In the genomic region with DNA sequence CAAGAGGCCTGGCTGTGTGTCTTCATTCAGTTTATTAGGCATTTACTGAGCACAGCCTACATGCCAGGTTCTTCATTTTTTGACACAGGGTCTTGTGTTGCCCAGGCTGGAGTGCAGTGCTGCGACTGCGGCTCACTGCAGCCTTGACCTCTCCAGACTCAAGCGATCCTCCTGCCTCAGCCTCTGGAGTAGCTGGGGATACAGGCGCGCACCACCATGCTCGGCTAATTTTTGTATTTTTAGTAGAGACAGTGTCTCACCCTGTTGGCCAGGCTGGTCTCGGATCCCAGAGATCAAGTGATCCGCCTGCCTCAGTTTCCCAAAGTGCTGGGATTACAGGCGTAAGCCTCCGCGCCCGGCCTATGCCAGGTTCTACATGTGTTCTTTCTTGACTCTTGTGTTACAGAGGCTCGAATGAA, we compare ENCODE assay signal across 8 cellular contexts. TPM values are rescaled to one million over a fixed set of nuclear protein-coding genes. Genes with fewer than 3 reads are reported as not detected.
DNase-seq lines count a peak whose midpoint lies in the region; TF ChIP-seq lines count a peak whose summit lies in the region.

No MANE protein-coding gene starts in this region.

- peak overlapping the region; percentile 84 for H3K4me3 ChIP-seq in AG10803 (ENCODE audit: low read length)
- peak overlapping the region; percentile 93 for H3K4me3 ChIP-seq in Loucy (ENCODE audit: low read length, poor library complexity, severe bottlenecking)
- peak overlapping the region; percentile 75 for H3K4me3 ChIP-seq in ectodermal cell (ENCODE audit: insufficient read depth, low read depth, low read length)

- TF ChIP-seq CTCF in AG10803 (conservative IDR thresholded peaks at IDR 0.05; ENCODE audit: low read length) (no peak), Loucy (conservative IDR thresholded peaks at IDR 0.05; ENCODE audit: low read length) (no peak), nephron (IDR thresholded peaks at IDR 0.05; ENCODE audit: unreplicated experiment in 3 of 3) (no peak)

- 66% methylated on average over 13 of the region's 13 CpGs for WGBS in ectodermal cell, 2 experiments

- H3K27ac ChIP-seq in ectodermal cell (ENCODE audit: insufficient read depth, low read depth, low read length, poor library complexity, severe bottlenecking), result peak overlapping the region; percentile 56

- H3K36me3 ChIP-seq in Loucy (ENCODE audit: insufficient read depth, low read length) (no peaks in the 10 kb centered on the region), ectodermal cell (ENCODE audit: control insufficient read depth, insufficient read depth, low read length) (no peaks in the 10 kb centered on the region)

- peak overlapping the region; percentile 81 for H3K9ac ChIP-seq in Loucy (ENCODE audit: low read depth, low read length, poor library complexity, severe bottlenecking)

- H2AFZ ChIP-seq in Loucy (ENCODE audit: low read length), result peak overlapping the region; percentile 99

- H3K9me3 Mint-ChIP-seq in nephron, result no peaks in the 10 kb centered on the region

- H3K79me2 ChIP-seq in Loucy (ENCODE audit: insufficient read depth, low read length), result peaks cover 33% of the 10 kb centered on the region

- peaks cover 6% of the 10 kb centered on the region for H3K36me3 Mint-ChIP-seq in nephron (ENCODE audit: low read depth)

- H3K4me1 ChIP-seq in Loucy (ENCODE audit: insufficient read depth, low read length, poor library complexity, severe bottlenecking) (peaks cover 32% of the 10 kb centered on the region), ectodermal cell (ENCODE audit: control insufficient read depth, insufficient read depth, low read length) (peaks cover 8% of the 10 kb centered on the region)

- no peak for DNase-seq in AG10803 (ENCODE audit: low read depth)
- DNase-seq in NCI-H748 (lab: John Stamatoyannopoulos, UW; ENCODE audit: unreplicated experiment), result no peak
- DNase-seq in stimulated activated CD4-positive, alpha-beta T cell treated with anti-CD3 and anti-CD28 coated beads, Interleukin-4, amount 100 ng/mL, for 24 hours, result no peak
- DNase-seq in NCI-H446 treated with DMSO at 0.1 percent for 48 hours (lab: John Stamatoyannopoulos, UW), result no peak
- no peak for DNase-seq in hippocampal formation (lab: John Stamatoyannopoulos, UW)

- H3K27me3 Mint-ChIP-seq in nephron (ENCODE audit: low read depth), result peaks cover 13% of the 10 kb centered on the region

- H3K9me2 ChIP-seq in Loucy (replicated peaks; ENCODE audit: low read depth, low read length), result no peaks in the 10 kb centered on the region

- peak overlapping the region; percentile 92 for H3K4me2 ChIP-seq in Loucy (ENCODE audit: low read depth, low read length, poor library complexity, severe bottlenecking)

- peaks cover 5% of the 10 kb centered on the region for H4K20me1 ChIP-seq in Loucy (ENCODE audit: insufficient read depth, low read length, poor library complexity, severe bottlenecking)

- H3K4me1 Mint-ChIP-seq in nephron, result peaks cover 28% of the 10 kb centered on the region

- H3K27me3 ChIP-seq in Loucy (ENCODE audit: insufficient read depth, low read length, poor library complexity, severe bottlenecking) (peaks cover 4% of the 10 kb centered on the region), ectodermal cell (ENCODE audit: control insufficient read depth, insufficient read depth, low read length, poor library complexity, severe bottlenecking) (peaks cover 37% of the 10 kb centered on the region)

- peak overlapping the region in 2 of 3 experiments; percentile 89 to 93 for H3K27ac Mint-ChIP-seq in nephron

- peak overlapping the region; percentile 93 to 97 (median 96) for H3K4me3 Mint-ChIP-seq in nephron

- H3K9me3 ChIP-seq in Loucy (ENCODE audit: insufficient read depth, low read depth, low read length), result no peaks in the 10 kb centered on the region
- H3K9me3 ChIP-seq in ectodermal cell (ENCODE audit: control insufficient read depth, low read length), result no peaks in the 10 kb centered on the region

- no peaks in the 10 kb centered on the region for H3F3A ChIP-seq in Loucy (ENCODE audit: low read depth)

RNA-seq across cellular contexts. Expression of gene ATRN, which starts 0.6 kb away (rescaled TPM):
- polyA plus RNA-seq in ectodermal cell (2013, experiment 1 of 4), result 21.9 TPM
- polyA plus RNA-seq in ectodermal cell (2013, experiment 2 of 4), result 25.1 TPM
- polyA plus RNA-seq in ectodermal cell (2013, experiment 3 of 4), result 18.0 TPM
- polyA plus RNA-seq in ectodermal cell (2013, experiment 4 of 4), result 20.7 TPM
